Comparison of ENCODE assay signal across 1 cellular context in genomic region chr6:155309150-155309549, GRCh38.
TF ChIP-seq lines count a peak whose summit lies in the region.

No MANE protein-coding gene starts in this region.

TF ChIP-seq in HepG2, 621 proteins besides CTCF, POLR2A, EP300 and RAD21 (continued from another document and continues in another):
- TF ChIP-seq KLF12 (CRISPR knock-in tag; IDR thresholded peaks at IDR 0.05; ENCODE audit: borderline replicate concordance) (no peak), ZNF768 (CRISPR knock-in tag; IDR thresholded peaks at IDR 0.05) (no peak), ARID5B (CRISPR knock-in tag; IDR thresholded peaks at IDR 0.05) (0 out of 2 replicates have a peak, but pooled peaks have one; percentile 17), ERF (CRISPR knock-in tag; IDR thresholded peaks at IDR 0.05) (no peak), RFXANK (CRISPR knock-in tag; IDR thresholded peaks at IDR 0.05) (no peak), POLR2AphosphoS5 (IDR thresholded peaks at IDR 0.05; ENCODE audit: low read depth, low read length) (no peak), HNRNPLL (IDR thresholded peaks at IDR 0.05; ENCODE audit: low read depth, low read length, poor library complexity, severe bottlenecking) (no peak), FOXJ3 (CRISPR knock-in tag; IDR thresholded peaks at IDR 0.05; ENCODE audit: borderline replicate concordance) (no peak), ZNF792 (CRISPR knock-in tag; IDR thresholded peaks at IDR 0.05) (peak; percentile 100), ZNF432 (CRISPR knock-in tag; IDR thresholded peaks at IDR 0.05; ENCODE audit: borderline replicate concordance) (no peak), ZNF772 (CRISPR knock-in tag; IDR thresholded peaks at IDR 0.05) (no peak), TAF1 (CRISPR knock-in tag; IDR thresholded peaks at IDR 0.05) (no peak), ZNF317 (CRISPR knock-in tag; IDR thresholded peaks at IDR 0.05) (no peak), NR2F1 (CRISPR knock-in tag; IDR thresholded peaks at IDR 0.05) (no peak), SP140L (CRISPR knock-in tag; IDR thresholded peaks at IDR 0.05; ENCODE audit: borderline replicate concordance) (no peak), CENPBD1 (CRISPR knock-in tag; IDR thresholded peaks at IDR 0.05; ENCODE audit: borderline replicate concordance, low read depth) (no peak), CREB1 (IDR thresholded peaks at IDR 0.05) (no peak), CREB1 (CRISPR knock-in tag; IDR thresholded peaks at IDR 0.05) (0 out of 2 replicates have a peak, but pooled peaks have one; percentile 9), GMEB1 (CRISPR knock-in tag; IDR thresholded peaks at IDR 0.05; ENCODE audit: borderline replicate concordance) (no peak), TEF (CRISPR knock-in tag; IDR thresholded peaks at IDR 0.05) (no peak), JUNB (CRISPR knock-in tag; IDR thresholded peaks at IDR 0.05; ENCODE audit: borderline replicate concordance) (peak; percentile 69; the same call in 1 of the 2 replicates), DMTF1 (CRISPR knock-in tag; IDR thresholded peaks at IDR 0.05) (no peak), YEATS2 (CRISPR knock-in tag; IDR thresholded peaks at IDR 0.05; ENCODE audit: borderline replicate concordance) (no peak), ZNF138 (CRISPR knock-in tag; IDR thresholded peaks at IDR 0.05; ENCODE audit: low read depth) (no peak), KDM1A (CRISPR knock-in tag; IDR thresholded peaks at IDR 0.05) (0 out of 2 replicates have a peak, but pooled peaks have one; percentile 51), ZNF280D (CRISPR knock-in tag; IDR thresholded peaks at IDR 0.05) (0 out of 2 replicates have a peak, but pooled peaks have one; percentile 37), ZNF549 (CRISPR knock-in tag; IDR thresholded peaks at IDR 0.05) (no peak), ZNF609 (CRISPR knock-in tag; IDR thresholded peaks at IDR 0.05; ENCODE audit: borderline replicate concordance) (no peak), ZNF687 (CRISPR knock-in tag; IDR thresholded peaks at IDR 0.05) (no peak), ZNF770 (CRISPR knock-in tag; IDR thresholded peaks at IDR 0.05) (no peak)
